In the genomic region with DNA sequence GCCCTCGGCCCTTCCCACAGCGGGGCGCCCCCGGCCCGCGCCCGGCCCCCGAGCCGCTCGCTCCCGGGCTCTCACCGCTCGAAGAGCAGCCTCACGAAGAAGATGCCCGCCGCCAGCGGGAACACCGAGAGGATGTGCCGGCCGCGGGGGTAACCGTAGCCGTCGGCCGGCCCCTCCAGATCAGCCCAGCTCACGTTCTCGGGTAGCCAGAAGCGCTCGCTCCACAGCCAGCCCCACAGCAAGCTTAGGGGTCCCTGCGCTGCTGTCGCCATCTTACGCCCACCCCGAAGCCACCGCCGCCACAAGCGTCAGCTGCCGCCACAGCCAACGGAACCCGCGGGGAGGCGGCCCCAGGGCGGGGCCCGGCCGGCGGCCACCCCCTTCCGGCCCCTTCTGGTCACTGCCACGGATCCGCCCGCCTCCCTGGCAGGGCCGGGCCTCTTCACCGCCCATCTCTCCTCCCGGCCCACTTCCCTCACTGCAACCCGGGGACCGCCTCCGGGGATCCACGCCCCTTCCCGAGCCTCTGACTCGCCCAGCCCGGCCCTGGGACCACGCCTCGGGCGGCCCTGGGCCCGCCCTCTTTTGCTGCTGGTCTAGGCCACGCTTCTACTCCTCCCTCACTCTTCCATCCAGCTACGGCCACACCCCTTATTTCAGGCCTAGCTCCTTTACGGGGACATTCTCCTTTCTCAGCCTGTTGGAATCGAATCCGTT, we compare ENCODE assay signal across 8 cellular contexts. TPM values are rescaled to one million over a fixed set of nuclear protein-coding genes. Genes with fewer than 3 reads are reported as not detected.
DNase-seq lines count a peak whose midpoint lies in the region; TF ChIP-seq lines count a peak whose summit lies in the region.

A gene with protein sequence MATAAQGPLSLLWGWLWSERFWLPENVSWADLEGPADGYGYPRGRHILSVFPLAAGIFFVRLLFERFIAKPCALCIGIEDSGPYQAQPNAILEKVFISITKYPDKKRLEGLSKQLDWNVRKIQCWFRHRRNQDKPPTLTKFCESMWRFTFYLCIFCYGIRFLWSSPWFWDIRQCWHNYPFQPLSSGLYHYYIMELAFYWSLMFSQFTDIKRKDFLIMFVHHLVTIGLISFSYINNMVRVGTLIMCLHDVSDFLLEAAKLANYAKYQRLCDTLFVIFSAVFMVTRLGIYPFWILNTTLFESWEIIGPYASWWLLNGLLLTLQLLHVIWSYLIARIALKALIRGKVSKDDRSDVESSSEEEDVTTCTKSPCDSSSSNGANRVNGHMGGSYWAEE (minus strand): TSS at position 344 of the 717 bp plus-strand sequence. CDS start 72 bp downstream, at position 272.

- H3F3A ChIP-seq in MM.1S (ENCODE audit: insufficient read depth, low read length) (no peaks in the 10 kb centered on the region), neural cell (ENCODE audit: insufficient read depth, low read length, poor library complexity, severe bottlenecking) (no peaks in the 10 kb centered on the region)

- no peaks in the 10 kb centered on the region for H3K9me2 ChIP-seq in MM.1S (replicated peaks; ENCODE audit: insufficient read depth, low read length)
- no peaks in the 10 kb centered on the region for H3K9me2 ChIP-seq in neural cell (ENCODE audit: insufficient read depth, low read length)

- TF ChIP-seq EP300 in neural cell (conservative IDR thresholded peaks at IDR 0.05; ENCODE audit: poor library complexity, severe bottlenecking) (peak; percentile 22), stomach (IDR thresholded peaks at IDR 0.05) (no peak)

- TF ChIP-seq RAD21 in neural cell (conservative IDR thresholded peaks at IDR 0.05): no peak

- H2AFZ ChIP-seq in MM.1S (ENCODE audit: low read length) (peak within 1 kb of the TSS; percentile 76), neural cell (ENCODE audit: low read depth, low read length) (peak within 1 kb of the TSS; percentile 98)

- H3K36me3 ChIP-seq in ES-I3 (ENCODE audit: insufficient read depth, low read length) (no peaks in the 10 kb centered on the region), HAP-1 (replicated peaks) (no peaks in the 10 kb centered on the region; the same call in 1 of the 2 replicates), MM.1S (replicated peaks; ENCODE audit: insufficient read depth, low read length) (no peaks in the 10 kb centered on the region), neural cell (ENCODE audit: insufficient read depth, low read length) (no peaks in the 10 kb centered on the region), stomach (no peaks in the 10 kb centered on the region)

- H3K4me1 ChIP-seq in ES-I3 (ENCODE audit: insufficient read depth, low read length): peaks cover 3% of the 10 kb centered on the region; the same call in 1 of the 2 replicates
- peaks cover 19% of the 10 kb centered on the region for H3K4me1 ChIP-seq in HAP-1
- H3K4me1 ChIP-seq in MM.1S (ENCODE audit: low read length): peaks cover 5% of the 10 kb centered on the region; the same call in 1 of the 2 replicates
- peaks cover 8 to 44% (median 28%) of the 10 kb centered on the region in 4 donors for H3K4me1 ChIP-seq in stomach

- H3K79me2 ChIP-seq in MM.1S (ENCODE audit: low read length) (peaks cover 25% of the 10 kb centered on the region), neural cell (replicated peaks; ENCODE audit: insufficient read depth, low read length) (peaks cover 31% of the 10 kb centered on the region)

- peak within 1 kb of the TSS; percentile 94 for H3K4me2 ChIP-seq in MM.1S (ENCODE audit: low read depth, low read length)
- H3K4me2 ChIP-seq in neural cell (ENCODE audit: low read length): peak within 1 kb of the TSS; percentile 73

- H4K20me1 ChIP-seq in MM.1S (ENCODE audit: insufficient read depth, low read length) (no peaks in the 10 kb centered on the region), neural cell (ENCODE audit: insufficient read depth) (no peaks in the 10 kb centered on the region)

- no peak for TF ChIP-seq POLR2A in stomach (IDR thresholded peaks at IDR 0.05)

- H3K9ac ChIP-seq in ES-I3 (ENCODE audit: low read depth, low read length): peak within 1 kb of the TSS; percentile 95
- peak within 1 kb of the TSS; percentile 72 for H3K9ac ChIP-seq in MM.1S (ENCODE audit: low read length)
- peak within 1 kb of the TSS; percentile 95 for H3K9ac ChIP-seq in neural cell (ENCODE audit: low read length)

- H3K9me3 ChIP-seq in ES-I3 (ENCODE audit: control insufficient read depth, insufficient read depth, low read length): peaks cover 6% of the 10 kb centered on the region
- H3K9me3 ChIP-seq in HAP-1: 0 out of 2 replicates have a peak, but pooled peaks cover 4% of the 10 kb centered on the region
- H3K9me3 ChIP-seq in MM.1S (replicated peaks; ENCODE audit: insufficient read depth, low read length): no peaks in the 10 kb centered on the region
- H3K9me3 ChIP-seq in neural cell (ENCODE audit: low read length): no peaks in the 10 kb centered on the region
- no peaks in the 10 kb centered on the region for H3K9me3 ChIP-seq in stomach

- DNase-seq in HAP-1 (ENCODE audit: low spot score in 2 of 2): peak; percentile 99 to 100
- DNase-seq in MM.1S: peak; percentile 98
- peak; percentile 95 for DNase-seq in SIG-M5 (lab: John Stamatoyannopoulos, UW)
- peak; percentile 93 for DNase-seq in activated gamma-delta T cell (lab: John Stamatoyannopoulos, UW)
- DNase-seq in fibroblast of the conjunctiva (ENCODE audit: low read depth): peak; percentile 98
- peak; percentile 99 for DNase-seq in stomach

- peak within 1 kb of the TSS; percentile 87 for H3K4me3 ChIP-seq in HAP-1
- H3K4me3 ChIP-seq in MM.1S (ENCODE audit: low read length): peak within 1 kb of the TSS; percentile 75
- peak within 1 kb of the TSS; percentile 97 for H3K4me3 ChIP-seq in neural cell (ENCODE audit: low read length)
- H3K4me3 ChIP-seq in stomach: peak within 1 kb of the TSS; percentile 67 to 94 (median 84)

- H3K27ac ChIP-seq in MM.1S (ENCODE audit: low read length) (peak within 1 kb of the TSS; percentile 12; the same call in 1 of the 2 replicates), neural cell (ENCODE audit: low read length) (peak within 1 kb of the TSS; percentile 94), stomach (peak within 1 kb of the TSS; percentile 79 to 96 (median 93))

- intact Hi-C loops in stomach (cut with DNase I; ENCODE audit: low total_unique reads): no loop called here

- 0 to 1% (median 1%) methylated on average over 23 to 68 of the region's 68 CpGs for WGBS in stomach, 5 donors

- no peaks in the 10 kb centered on the region for H3K27me3 ChIP-seq in HAP-1 (ENCODE audit: low read depth)
- no peaks in the 10 kb centered on the region for H3K27me3 ChIP-seq in MM.1S (replicated peaks; ENCODE audit: insufficient read depth, low read length)
- no peaks in the 10 kb centered on the region for H3K27me3 ChIP-seq in neural cell (ENCODE audit: insufficient read depth, low read depth, low read length)
- H3K27me3 ChIP-seq in stomach: no peaks in the 10 kb centered on the region

- in situ Hi-C loops in HAP-1 (cut with MboI; ENCODE audit: low sequenced_read_pairs): no loop called here

- TF ChIP-seq CTCF in MM.1S (IDR thresholded peaks at IDR 0.05; ENCODE audit: low read length) (no peak), neural cell (IDR thresholded peaks at IDR 0.05; ENCODE audit: poor library complexity, severe bottlenecking) (peak; percentile 55), stomach (IDR thresholded peaks at IDR 0.05) (peak in 5 of 7 experiments; percentile 16 to 60 (median 33))

TF ChIP-seq in neural cell, 6 proteins besides CTCF, POLR2A, EP300 and RAD21:
- TF ChIP-seq, protein P1, sequence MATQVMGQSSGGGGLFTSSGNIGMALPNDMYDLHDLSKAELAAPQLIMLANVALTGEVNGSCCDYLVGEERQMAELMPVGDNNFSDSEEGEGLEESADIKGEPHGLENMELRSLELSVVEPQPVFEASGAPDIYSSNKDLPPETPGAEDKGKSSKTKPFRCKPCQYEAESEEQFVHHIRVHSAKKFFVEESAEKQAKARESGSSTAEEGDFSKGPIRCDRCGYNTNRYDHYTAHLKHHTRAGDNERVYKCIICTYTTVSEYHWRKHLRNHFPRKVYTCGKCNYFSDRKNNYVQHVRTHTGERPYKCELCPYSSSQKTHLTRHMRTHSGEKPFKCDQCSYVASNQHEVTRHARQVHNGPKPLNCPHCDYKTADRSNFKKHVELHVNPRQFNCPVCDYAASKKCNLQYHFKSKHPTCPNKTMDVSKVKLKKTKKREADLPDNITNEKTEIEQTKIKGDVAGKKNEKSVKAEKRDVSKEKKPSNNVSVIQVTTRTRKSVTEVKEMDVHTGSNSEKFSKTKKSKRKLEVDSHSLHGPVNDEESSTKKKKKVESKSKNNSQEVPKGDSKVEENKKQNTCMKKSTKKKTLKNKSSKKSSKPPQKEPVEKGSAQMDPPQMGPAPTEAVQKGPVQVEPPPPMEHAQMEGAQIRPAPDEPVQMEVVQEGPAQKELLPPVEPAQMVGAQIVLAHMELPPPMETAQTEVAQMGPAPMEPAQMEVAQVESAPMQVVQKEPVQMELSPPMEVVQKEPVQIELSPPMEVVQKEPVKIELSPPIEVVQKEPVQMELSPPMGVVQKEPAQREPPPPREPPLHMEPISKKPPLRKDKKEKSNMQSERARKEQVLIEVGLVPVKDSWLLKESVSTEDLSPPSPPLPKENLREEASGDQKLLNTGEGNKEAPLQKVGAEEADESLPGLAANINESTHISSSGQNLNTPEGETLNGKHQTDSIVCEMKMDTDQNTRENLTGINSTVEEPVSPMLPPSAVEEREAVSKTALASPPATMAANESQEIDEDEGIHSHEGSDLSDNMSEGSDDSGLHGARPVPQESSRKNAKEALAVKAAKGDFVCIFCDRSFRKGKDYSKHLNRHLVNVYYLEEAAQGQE (IDR thresholded peaks at IDR 0.05; ENCODE audit: borderline replicate concordance): peak; percentile 45
- TF ChIP-seq MXI1 (conservative IDR thresholded peaks at IDR 0.05; ENCODE audit: poor library complexity, severe bottlenecking): peak; percentile 58
- peak; percentile 20 for TF ChIP-seq SMC3 (conservative IDR thresholded peaks at IDR 0.05; ENCODE audit: poor library complexity)
- TF ChIP-seq EZH2 (IDR thresholded peaks at IDR 0.05; ENCODE audit: borderline replicate concordance, insufficient read depth, low read length, poor library complexity, severe bottlenecking): no peak
- peak; percentile 84 for TF ChIP-seq POLR2AphosphoS5 (IDR thresholded peaks at IDR 0.05)
- TF ChIP-seq TAF1 (IDR thresholded peaks at IDR 0.05; ENCODE audit: low read depth): peak; percentile 84

RNA-seq across cellular contexts. Expression of the gene that starts here (rescaled TPM):
- 463 and 470 TPM in 2 replicates for polyA plus RNA-seq in neural cell
- polyA minus RNA-seq in neural cell: 133 and 152 TPM in 2 replicates
- total RNA-seq in stomach: 100 to 1,000 TPM in 1 of 5 donors, 10 to 100 TPM in 2, 1 to 10 TPM in 2; 3.2 to 114 (median 24.1) TPM
- polyA plus RNA-seq in stomach: 10 to 100 TPM; 20.7 to 52.6 (median 23.8) TPM

Comparison
In these comparisons a context has a peak if more than half of its experiments do, and no peak if none do; other contexts are left out.
1. Peak in every context shown above with its lines: DNase-seq, H3K4me3 ChIP-seq and H3K27ac ChIP-seq.
2. H3K27ac ChIP-seq: peak in every context shown above with its lines; median percentile 94 in neural cell; 93 in stomach; 12 in MM.1S.